8 cellular contexts compared by ENCODE assay signal in genomic region chr13:23570099-23570926, GRCh38. TPM values are rescaled to one million over a fixed set of nuclear protein-coding genes. Genes with fewer than 3 reads are reported as not detected.
DNase-seq lines count a peak whose midpoint lies in the region; ATAC-seq, FAIRE-seq and TF ChIP-seq lines count a peak whose summit lies in the region.

Gene TNFRSF19, plus strand, starts transcription at chr13:23570412. Its CDS starts 19,772 bp downstream, at chr13:23590184.

- H3K4me1 Mint-ChIP-seq in neural progenitor cell = peaks cover 50% of the 10 kb centered on the region

- H3K27ac Mint-ChIP-seq in neural progenitor cell = peak within 1 kb of the TSS; percentile 98

- H3K4me3 ChIP-seq in esophagus muscularis mucosa = peak within 1 kb of the TSS; percentile 31 to 49 (median 36)
- H3K4me3 ChIP-seq in neural progenitor cell = peak within 1 kb of the TSS; percentile 42

- ATAC-seq in GM21515 (IDR thresholded peaks at IDR 0.05; ENCODE audit: unreplicated experiment) (no peak), GM21825 (IDR thresholded peaks at IDR 0.05; ENCODE audit: unreplicated experiment) (no peak)

- H4K20me1 ChIP-seq in neural progenitor cell (ENCODE audit: low read depth) = no peaks in the 10 kb centered on the region

- H3K9ac ChIP-seq in neural progenitor cell = no peak within 1 kb of the TSS

- WGBS in esophagus muscularis mucosa = 25% methylated on average over 11 of the region's 11 CpGs

- peaks cover 45% of the 10 kb centered on the region for H3F3A ChIP-seq in neural progenitor cell (ENCODE audit: low read depth)

- H3K27me3 Mint-ChIP-seq in neural progenitor cell (ENCODE audit: insufficient read depth, low read depth) = peaks cover 5% of the 10 kb centered on the region

- peak within 1 kb of the TSS; percentile 75 for H3K4me2 ChIP-seq in neural progenitor cell

- FAIRE-seq in H54 (lab: Jason Lieb, UNC) = no peak

- H3K27ac ChIP-seq in esophagus muscularis mucosa (replicated peaks in 1 of 4) = peak within 1 kb of the TSS; percentile 51 to 65 (median 60)
- peak within 1 kb of the TSS; percentile 3 for H3K27ac ChIP-seq in neural progenitor cell

- H3K27me3 ChIP-seq in esophagus muscularis mucosa (no peaks in the 10 kb centered on the region), neural progenitor cell (no peaks in the 10 kb centered on the region)

- peaks cover 2% of the 10 kb centered on the region for H3K9me3 Mint-ChIP-seq in neural progenitor cell

- peaks cover 4% of the 10 kb centered on the region for H3K36me3 Mint-ChIP-seq in neural progenitor cell

- H3K4me1 ChIP-seq in esophagus muscularis mucosa (peaks cover 0 to 22% (median 19%) of the 10 kb centered on the region in 4 donors), neural progenitor cell (peaks cover 62% of the 10 kb centered on the region)

- intact Hi-C loops in esophagus muscularis mucosa (cut with DNase I) = no loop called here

- peak; percentile 92 for DNase-seq in COLO829 (ENCODE audit: low spot score)
- DNase-seq in NCI-H460 (ENCODE audit: extremely low read depth, low read depth) = peak; percentile 76
- DNase-seq in esophagus muscularis mucosa (ENCODE audit: extremely low spot score) = no peak
- DNase-seq in neural progenitor cell (ENCODE audit: low spot score) = peak; percentile 75
- no peak for DNase-seq in H54 (ENCODE audit: insufficient read length, low spot score)
- DNase-seq in stimulated activated naive CD4-positive, alpha-beta T cell treated with Interleukin-2 at 50 U/mL for 16 hours (lab: John Stamatoyannopoulos, UW) = no peak

- H3K79me2 ChIP-seq in neural progenitor cell (ENCODE audit: low read depth) = peaks cover 19% of the 10 kb centered on the region

- TF ChIP-seq CTCF in esophagus muscularis mucosa (IDR thresholded peaks at IDR 0.05) = no peak
- TF ChIP-seq CTCF in neural progenitor cell (IDR thresholded peaks at IDR 0.05) = no peak

- no peaks in the 10 kb centered on the region for H3K36me3 ChIP-seq in esophagus muscularis mucosa
- H3K36me3 ChIP-seq in neural progenitor cell = no peaks in the 10 kb centered on the region

- peak within 1 kb of the TSS; percentile 92 for H3K4me3 Mint-ChIP-seq in neural progenitor cell

- H2AFZ ChIP-seq in neural progenitor cell (replicated peaks) = peak within 1 kb of the TSS; percentile 75

- TF ChIP-seq POLR2A in esophagus muscularis mucosa (IDR thresholded peaks at IDR 0.05; ENCODE audit: low read depth) (no peak), H54 (IDR thresholded peaks at IDR 0.05; ENCODE audit: low read depth, low read length) (no peak)

- H3K9me3 ChIP-seq in esophagus muscularis mucosa (no peaks in the 10 kb centered on the region), neural progenitor cell (ENCODE audit: low read depth) (no peaks in the 10 kb centered on the region)

- no peak for TF ChIP-seq EP300 in esophagus muscularis mucosa (IDR thresholded peaks at IDR 0.05)

RNA-seq across cellular contexts. Expression of gene TNFRSF19, which starts in this region (rescaled TPM):
- total RNA-seq in NCI-H460 (2014; rRNA removed; shearing (Covaris generic)) = 26.5 and 31.3 TPM in 2 replicates
- 14.6 and 22.4 TPM in 2 replicates for polyA plus RNA-seq in NCI-H460 (2014; cell fraction: nucleus; rRNA removed)
- total RNA-seq in esophagus muscularis mucosa (1 to 10 TPM; 3.2 to 5.6 (median 5.0) TPM), neural progenitor cell (ENCODE audit: low replicate concordance) (21.4 and 31.7 TPM in 2 replicates)

Comparison
In these comparisons a context has a peak if more than half of its experiments do, and no peak if none do; other contexts are left out.
1. DNase-seq: peak in COLO829 (single experiment), NCI-H460 (single experiment) and neural progenitor cell (single experiment); none in esophagus muscularis mucosa (single experiment), H54 (single experiment) and stimulated activated naive CD4-positive, alpha-beta T cell treated with Interleukin-2 at 50 U/mL for 16 hours (single experiment).